11 cellular contexts compared by ENCODE assay signal in the genomic region with DNA sequence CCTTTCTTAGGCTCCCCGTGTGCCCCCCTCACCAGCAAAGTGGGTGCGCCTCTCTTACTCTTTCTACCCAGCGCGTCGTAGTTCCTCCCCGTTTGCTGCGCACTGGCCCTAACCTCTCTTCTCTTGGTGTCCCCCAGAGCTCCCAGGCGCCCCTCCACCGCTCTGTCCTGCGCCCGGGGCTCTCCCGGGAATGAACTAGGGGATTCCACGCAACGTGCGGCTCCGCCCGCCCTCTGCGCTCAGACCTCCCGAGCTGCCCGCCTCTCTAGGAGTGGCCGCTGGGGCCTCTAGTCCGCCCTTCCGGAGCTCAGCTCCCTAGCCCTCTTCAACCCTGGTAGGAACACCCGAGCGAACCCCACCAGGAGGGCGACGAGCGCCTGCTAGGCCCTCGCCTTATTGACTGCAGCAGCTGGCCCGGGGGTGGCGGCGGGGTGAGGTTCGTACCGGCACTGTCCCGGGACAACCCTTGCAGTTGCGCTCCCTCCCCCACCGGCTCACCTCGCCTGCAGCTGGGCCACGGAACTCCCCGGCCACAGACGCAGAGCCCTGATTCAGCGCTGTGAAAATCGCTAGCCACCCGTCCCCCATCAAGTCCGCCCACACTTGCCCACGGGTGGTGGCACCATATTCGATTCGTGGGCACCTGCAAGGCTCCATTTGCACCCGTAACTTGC. TPM values are rescaled to one million over a fixed set of nuclear protein-coding genes. Genes with fewer than 3 reads are reported as not detected.
DNase-seq lines count a peak whose midpoint lies in the region; ATAC-seq, FAIRE-seq and TF ChIP-seq lines count a peak whose summit lies in the region.
"Had no signal": no experiment of that assay in that cellular context is flagged by ENCODE, and none has a peak within 500 bp of the region (broad histone marks: within the 10 kb centered on the region; RNA-seq: fewer than 3 reads in every experiment).

No MANE protein-coding gene starts in this region.

- peaks cover 24% of the 10 kb centered on the region for H3K4me1 Mint-ChIP-seq in activated T-cell treated with anti-CD3 and anti-CD28 coated beads, Interleukin-2, amount 50 U/mL, for 72 hours (ENCODE audit: low read depth)
- peaks cover 12 to 19% (median 15%) of the 10 kb centered on the region in 3 donors for H3K4me1 Mint-ChIP-seq in T-cell

- peak overlapping the region; percentile 56 to 57 for H3K4me3 Mint-ChIP-seq in activated T-cell treated with anti-CD3 and anti-CD28 coated beads, Interleukin-2, amount 50 U/mL, for 72 hours
- peak overlapping the region in 1 of 3 donors; percentile 17 for H3K4me3 Mint-ChIP-seq in T-cell

- ATAC-seq in activated T-cell treated with anti-CD3 and anti-CD28 coated beads, Interleukin-2, amount 50 U/mL, for 72 hours (replicated peaks in 1 of 2) = no peak
- ATAC-seq in GM18870 (IDR thresholded peaks at IDR 0.05; ENCODE audit: unreplicated experiment) = no peak
- ATAC-seq in T-cell (replicated peaks in 1 of 4) = no peak
- no peak for ATAC-seq in GM21423 (IDR thresholded peaks at IDR 0.05; ENCODE audit: unreplicated experiment)

- TF ChIP-seq EP300 in esophagus muscularis mucosa (IDR thresholded peaks at IDR 0.05) = no peak

- H3K9ac ChIP-seq in mucosa of rectum (ENCODE audit: low read depth in 1 of 2, low read length in 2 of 2) = no peak overlapping the region

- H3K27ac Mint-ChIP-seq in activated T-cell treated with anti-CD3 and anti-CD28 coated beads, Interleukin-2, amount 50 U/mL, for 72 hours = peak overlapping the region; percentile 14
- H3K27ac Mint-ChIP-seq in T-cell = no peak overlapping the region

- WGBS in esophagus muscularis mucosa = 11% methylated on average over 33 of the region's 49 CpGs

- H3K27me3 ChIP-seq in esophagus muscularis mucosa (peaks cover 0 to 72% (median 5%) of the 10 kb centered on the region in 4 donors), mucosa of rectum (ENCODE audit: control insufficient read depth in 2 of 2, insufficient read depth in 2 of 2, low read length in 2 of 2) (peaks cover 13% of the 10 kb centered on the region in 2 donors)

- H3K9me3 Mint-ChIP-seq in activated T-cell treated with anti-CD3 and anti-CD28 coated beads, Interleukin-2, amount 50 U/mL, for 72 hours = no peaks in the 10 kb centered on the region
- H3K9me3 Mint-ChIP-seq in T-cell = no peaks in the 10 kb centered on the region

- no peak for FAIRE-seq in urothelium cell line (lab: Jason Lieb, UNC)

- H3K4me1 ChIP-seq in esophagus muscularis mucosa (peaks cover 0 to 17% (median 3%) of the 10 kb centered on the region in 4 donors), mucosa of rectum (ENCODE audit: control insufficient read depth in 2 of 2, insufficient read depth in 2 of 2, low read length in 2 of 2) (no peaks in the 10 kb centered on the region)

- H3K36me3 ChIP-seq in esophagus muscularis mucosa (no peaks in the 10 kb centered on the region), mucosa of rectum (ENCODE audit: control insufficient read depth in 2 of 2, insufficient read depth in 2 of 2, low read length in 2 of 2) (no peaks in the 10 kb centered on the region)

- POLR2A ChIA-PET in T-cell (lab: Charles Lee) = no interaction called here

- TF ChIP-seq POLR2A in esophagus muscularis mucosa (IDR thresholded peaks at IDR 0.05; ENCODE audit: low read depth) = no peak

- H3K4me3 ChIP-seq in esophagus muscularis mucosa (peak overlapping the region; percentile 37 to 53 (median 42)), mucosa of rectum (ENCODE audit: low read length in 2 of 2) (peak overlapping the region; percentile 22 to 31)

- intact Hi-C loops in esophagus muscularis mucosa (cut with DNase I) = no loop called here

- DNase-seq in activated T-cell treated with anti-CD3 and anti-CD28 coated beads, Interleukin-2, amount 50 U/mL, for 72 hours = no peak
- no peak for DNase-seq in activated T-cell treated with anti-CD3 and anti-CD28 coated beads for 4 hours
- DNase-seq in esophagus muscularis mucosa (ENCODE audit: extremely low spot score) = peak; percentile 89
- peak; percentile 22 for DNase-seq in urothelium cell line (ENCODE audit: low spot score)
- DNase-seq in T-cell = no peak
- DNase-seq: AML-193; NK-92 treated with Interleukin-12 subunit alpha and Interleukin-12 subunit beta, amount 100 ng/mL, for 24 hours had no signal

- peaks cover 78% of the 10 kb centered on the region for H3K27me3 Mint-ChIP-seq in activated T-cell treated with anti-CD3 and anti-CD28 coated beads, Interleukin-2, amount 50 U/mL, for 72 hours (ENCODE audit: low read depth)
- H3K27me3 Mint-ChIP-seq in T-cell = peaks cover 74 to 80% of the 10 kb centered on the region in 2 donors

- CTCF ChIA-PET in T-cell (lab: Charles Lee) = no interaction called here

- TF ChIP-seq CTCF in esophagus muscularis mucosa (IDR thresholded peaks at IDR 0.05) = no peak

- no peaks in the 10 kb centered on the region for H3K36me3 Mint-ChIP-seq in activated T-cell treated with anti-CD3 and anti-CD28 coated beads, Interleukin-2, amount 50 U/mL, for 72 hours (ENCODE audit: insufficient read depth in 2 of 2)
- no peaks in the 10 kb centered on the region for H3K36me3 Mint-ChIP-seq in T-cell

- H3K27ac ChIP-seq in esophagus muscularis mucosa (replicated peaks in 1 of 4) (peak overlapping the region in 3 of 4 donors; percentile 27 to 42 (median 33)), mucosa of rectum (ENCODE audit: low read depth in 2 of 2, low read length in 2 of 2) (no peak overlapping the region)

- H3K9me3 ChIP-seq in esophagus muscularis mucosa = no peaks in the 10 kb centered on the region
- no peaks in the 10 kb centered on the region for H3K9me3 ChIP-seq in mucosa of rectum (ENCODE audit: control insufficient read depth in 2 of 2, low read length in 2 of 2)

RNA-seq across cellular contexts. Expression of gene TMEM233, which starts 1.3 kb away (rescaled TPM):
- total RNA-seq in activated T-cell treated with anti-CD3 and anti-CD28 coated beads, Interleukin-2, amount 50 U/mL, for 72 hours = not detected
- total RNA-seq in esophagus muscularis mucosa (under 1 TPM; 0.17 to 0.91 (median 0.46) TPM), T-cell (not detected)
- total RNA-seq: fibroblast of villous mesenchyme had no signal

Comparison
In these comparisons a context has a peak if more than half of its experiments do, and no peak if none do; other contexts are left out.
1. DNase-seq: peak in esophagus muscularis mucosa (single experiment) and urothelium cell line (single experiment); none in activated T-cell treated with anti-CD3 and anti-CD28 coated beads, Interleukin-2, amount 50 U/mL, for 72 hours (0 of 2), activated T-cell treated with anti-CD3 and anti-CD28 coated beads for 4 hours (single experiment) and T-cell (0 of 34).
2. H3K27ac ChIP-seq: peak in esophagus muscularis mucosa (3 of 4); none in mucosa of rectum (0 of 2).